In the genomic region with DNA sequence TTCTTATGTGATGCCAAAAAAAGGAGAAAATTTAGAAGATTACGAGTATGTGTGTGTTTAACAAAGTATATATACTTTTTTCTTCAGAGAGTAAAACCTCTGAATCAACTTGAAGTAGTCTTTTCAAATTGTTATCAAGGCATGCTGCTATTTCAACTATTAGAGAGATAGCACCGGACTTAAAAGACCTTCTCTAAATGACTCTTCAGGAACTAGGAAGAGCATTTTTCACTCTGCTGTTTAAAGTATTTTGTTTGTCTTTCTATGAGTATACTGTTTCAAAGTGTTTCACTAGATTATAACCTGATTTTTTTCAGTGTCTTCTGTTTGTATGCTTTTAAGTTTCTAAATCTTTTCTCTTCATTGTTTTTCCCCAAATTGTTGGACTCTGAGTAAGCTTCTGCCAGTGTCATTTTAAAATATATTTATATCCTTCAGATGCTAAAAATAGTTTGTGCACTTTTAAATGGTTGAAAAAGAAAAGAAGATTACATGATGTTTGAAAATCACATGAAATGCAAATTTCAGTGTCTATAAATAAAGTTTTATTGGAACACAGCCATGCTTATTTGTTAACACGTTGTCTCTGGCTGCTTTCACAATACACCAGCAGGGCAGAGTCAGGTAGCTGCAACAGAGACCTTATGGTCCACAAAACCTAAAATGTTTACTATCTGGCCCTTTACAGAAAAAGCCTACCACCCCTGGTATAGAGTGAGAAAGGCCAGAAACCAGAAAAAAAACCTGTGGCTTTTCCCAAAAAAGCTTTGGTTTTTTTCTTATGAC, we compare ENCODE assay signal across 11 cellular contexts.
DNase-seq lines count a peak whose midpoint lies in the region; ATAC-seq and TF ChIP-seq lines count a peak whose summit lies in the region.
"Had no signal": no experiment of that assay in that cellular context is flagged by ENCODE, and none has a peak within 500 bp of the region (broad histone marks: within the 10 kb centered on the region; RNA-seq: fewer than 3 reads in every experiment).

No MANE protein-coding gene starts in this region.

- no peaks in the 10 kb centered on the region for H3K27me3 ChIP-seq in OCI-LY3 (ENCODE audit: low read depth, low read length)
- H3K27me3 ChIP-seq in parathyroid adenoma (ENCODE audit: control insufficient read depth, insufficient read depth, low read length): no peaks in the 10 kb centered on the region

- H4K20me1 ChIP-seq in OCI-LY3 (ENCODE audit: insufficient read depth, low read length): no peaks in the 10 kb centered on the region

- no peaks in the 10 kb centered on the region for H3K36me3 ChIP-seq in OCI-LY3 (replicated peaks; ENCODE audit: low read depth, low read length)
- no peaks in the 10 kb centered on the region for H3K36me3 ChIP-seq in parathyroid adenoma (ENCODE audit: control insufficient read depth, insufficient read depth, low read length)

- peak overlapping the region; percentile 5; the same call in 1 of the 2 replicates for H3K27ac ChIP-seq in OCI-LY3 (ENCODE audit: low read length)
- peak overlapping the region; percentile 70 for H3K27ac ChIP-seq in parathyroid adenoma

- no peaks in the 10 kb centered on the region for H3K79me2 ChIP-seq in OCI-LY3 (ENCODE audit: low read length)
- peaks cover 30% of the 10 kb centered on the region for H3K79me2 ChIP-seq in parathyroid adenoma

- DNase-seq in fibroblast of gingiva (ENCODE audit: low read depth): peak; percentile 43
- no peak for DNase-seq in MV-4-11 (lab: John Stamatoyannopoulos, UW)
- DNase-seq in NCI-H524 treated with DMSO at 0.1 percent for 48 hours (lab: John Stamatoyannopoulos, UW): no peak
- no peak for DNase-seq in 8988T
- no peak for DNase-seq in GM19240 (ENCODE audit: insufficient read length, low spot score)
- DNase-seq: activated naive CD8-positive, alpha-beta T cell treated with anti-CD3 and anti-CD28 coated beads, Interleukin-2, amount 50 U/mL, for 24 hours; NCI-H1436 treated with DMSO at 0.1 percent for 48 hours had no signal

- H3K4me3 ChIP-seq in OCI-LY3 (ENCODE audit: low read length): 0 out of 2 replicates have a peak overlapping the region, but pooled peaks have one; percentile 8
- no peak overlapping the region for H3K4me3 ChIP-seq in parathyroid adenoma (ENCODE audit: low read depth, low read length)

- peak; percentile 46 for ATAC-seq in GM18868 (IDR thresholded peaks at IDR 0.05; ENCODE audit: unreplicated experiment)
- ATAC-seq: activated naive CD8-positive, alpha-beta T cell treated with anti-CD3 and anti-CD28 coated beads, Interleukin-2, amount 50 U/mL, for 24 hours; Panc1 had no signal

- H3K4me1 ChIP-seq in OCI-LY3 (ENCODE audit: low read length) (peaks cover 50% of the 10 kb centered on the region), parathyroid adenoma (peaks cover 25% of the 10 kb centered on the region)

- peak overlapping the region; percentile 47 for H3K4me2 ChIP-seq in OCI-LY3 (ENCODE audit: low read length)
- no peak overlapping the region for H3K4me2 ChIP-seq in parathyroid adenoma (ENCODE audit: low read length)

- H3K9me3 ChIP-seq in OCI-LY3 (ENCODE audit: insufficient read depth, low read length) (no peaks in the 10 kb centered on the region), parathyroid adenoma (ENCODE audit: control insufficient read depth, low read length) (no peaks in the 10 kb centered on the region)

- TF ChIP-seq CTCF in OCI-LY3 (IDR thresholded peaks at IDR 0.05; ENCODE audit: low read depth, low read length): no peak
- TF ChIP-seq CTCF in parathyroid adenoma (IDR thresholded peaks at IDR 0.05): no peak

- H3K9ac ChIP-seq in OCI-LY3 (ENCODE audit: low read length): no peak overlapping the region; the same call in 1 of the 2 replicates
- no peak overlapping the region for H3K9ac ChIP-seq in parathyroid adenoma

- H2AFZ ChIP-seq in OCI-LY3 (ENCODE audit: low read depth, low read length): peak overlapping the region; percentile 43
- peak overlapping the region; percentile 1 for H2AFZ ChIP-seq in parathyroid adenoma
